ENCODE assay signal across 11 cellular contexts in genomic region chr1:51313268-51313852, GRCh38. TPM values are rescaled to one million over a fixed set of nuclear protein-coding genes. Genes with fewer than 3 reads are reported as not detected.
DNase-seq lines count a peak whose midpoint lies in the region; ATAC-seq and TF ChIP-seq lines count a peak whose summit lies in the region.
"Had no signal": no experiment of that assay in that cellular context is flagged by ENCODE, and none has a peak within 500 bp of the region (broad histone marks: within the 10 kb centered on the region; RNA-seq: fewer than 3 reads in every experiment).

No MANE protein-coding gene starts in this region.

- peak overlapping the region; percentile 77; the same call in 1 of the 2 replicates for H2AFZ ChIP-seq in GM23248

- H3K79me2 ChIP-seq in GM23248 (ENCODE audit: insufficient read depth) = no peaks in the 10 kb centered on the region

- H3K4me2 ChIP-seq in GM23248 (ENCODE audit: unreplicated experiment) = no peak overlapping the region

- no peaks in the 10 kb centered on the region for H3F3A ChIP-seq in GM23248 (ENCODE audit: insufficient read depth)

- no peak overlapping the region for H3K4me3 Mint-ChIP-seq in progenitor cell of endocrine pancreas (ENCODE audit: low read depth)
- H3K4me3 Mint-ChIP-seq: activated naive CD8-positive, alpha-beta T cell treated with anti-CD3 and anti-CD28 coated beads, Interleukin-2, amount 10 ng/mL, durations not matched to agents 7 days and 5 days had no signal

- H3K9ac ChIP-seq in GM23248 = peak overlapping the region; percentile 59; the same call in 1 of the 2 replicates

- peaks cover 6% of the 10 kb centered on the region for H3K4me1 Mint-ChIP-seq in progenitor cell of endocrine pancreas (ENCODE audit: low read depth)

- no peaks in the 10 kb centered on the region for H3K36me3 ChIP-seq in GM23248 (ENCODE audit: low read depth)
- no peaks in the 10 kb centered on the region for H3K36me3 ChIP-seq in Panc1 (ENCODE audit: control insufficient read depth, insufficient read depth, low read length)
- H3K36me3 ChIP-seq in esophagus (ENCODE audit: control insufficient read depth in 2 of 2, insufficient read depth in 2 of 2, low read length in 1 of 2) = peaks cover 0 to 9% of the 10 kb centered on the region in 2 donors
- H3K36me3 ChIP-seq: suprapubic skin had no signal

- no peaks in the 10 kb centered on the region for H3K9me2 ChIP-seq in GM23248 (ENCODE audit: insufficient read depth)

- H3K4me1 ChIP-seq in GM23248 (ENCODE audit: insufficient read depth) (peaks cover 15% of the 10 kb centered on the region), Panc1 (ENCODE audit: control insufficient read depth, insufficient read depth, low read length) (peaks cover 10% of the 10 kb centered on the region), esophagus (ENCODE audit: control insufficient read depth in 2 of 2, insufficient read depth in 2 of 2, low read length in 1 of 2) (peaks cover 0 to 24% of the 10 kb centered on the region in 2 donors)

- no peak; the same call in 1 of the 2 replicates for TF ChIP-seq CTCF in Panc1 (IDR thresholded peaks at IDR 0.05)
- peak; percentile 26 for TF ChIP-seq CTCF in progenitor cell of endocrine pancreas (IDR thresholded peaks at IDR 0.05; ENCODE audit: unreplicated experiment)

- POLR2A ChIA-PET in Panc1 (lab: Charles Lee) = no interaction called here

- intact Hi-C loops in Panc1 (cut with micrococcal nuclease; ENCODE audit: unreplicated experiment) = no loop called here

- DNase-seq in GM23248 (peak; percentile 25), Panc1 (ENCODE audit: low read depth, low spot score) (no peak), progenitor cell of endocrine pancreas (ENCODE audit: low spot score, unreplicated experiment) (no peak), NCI-H1694 treated with DMSO at 0.1 percent for 48 hours (lab: John Stamatoyannopoulos, UW) (no peak), LoVo (ENCODE audit: low spot score) (no peak)
- DNase-seq: activated naive CD8-positive, alpha-beta T cell treated with anti-CD3 and anti-CD28 coated beads, Interleukin-2, amount 10 ng/mL, durations not matched to agents 7 days and 5 days; NCI-H2107 had no signal

- H3K27ac ChIP-seq in GM23248 (peak overlapping the region; percentile 80), Panc1 (ENCODE audit: low read length) (no peak overlapping the region), esophagus (ENCODE audit: low read depth in 2 of 2, low read length in 1 of 2) (peak overlapping the region; percentile 92 to 99)

- BruUV-seq in Panc1 (replicated peaks; lab: Mats Ljungman, UMichigan) = no TSS peak

- WGBS in GM23248 (ENCODE audit: low coverage in 1 of 2, low lambda C conversion rate in 2 of 2, missing lambda C conversion rate in 2 of 2), 2 experiments = 85 to 90% methylated on average over 5 of the region's 5 CpGs
- 90 to 93% methylated on average over 5 of the region's 5 CpGs for WGBS in esophagus, 2 donors

- H3K27ac Mint-ChIP-seq in progenitor cell of endocrine pancreas = peak overlapping the region; percentile 3
- H3K27ac Mint-ChIP-seq: activated naive CD8-positive, alpha-beta T cell treated with anti-CD3 and anti-CD28 coated beads, Interleukin-2, amount 10 ng/mL, durations not matched to agents 7 days and 5 days had no signal

- H3K36me3 Mint-ChIP-seq in progenitor cell of endocrine pancreas (ENCODE audit: insufficient read depth) = no peaks in the 10 kb centered on the region
- H3K36me3 Mint-ChIP-seq: activated naive CD8-positive, alpha-beta T cell treated with anti-CD3 and anti-CD28 coated beads, Interleukin-2, amount 10 ng/mL, durations not matched to agents 7 days and 5 days had no signal

- in situ Hi-C loops in GM23248 (cut with MboI) = no loop called here
- in situ Hi-C loops in Panc1 (cut with HindIII; ENCODE audit: low pct_unique_long_range_greater_than_20kb, low sequenced_read_pairs) = no loop called here

- peak; percentile 58; the same call in 1 of the 2 replicates for ATAC-seq in Panc1
- no peak for ATAC-seq in GM18517 (IDR thresholded peaks at IDR 0.05; ENCODE audit: unreplicated experiment)
- no peak for ATAC-seq in HG03175 (IDR thresholded peaks at IDR 0.05; ENCODE audit: unreplicated experiment)

- H3K4me3 ChIP-seq in GM23248 (no peak overlapping the region), Panc1 (ENCODE audit: low read depth in 2 of 2, low read length in 2 of 2) (no peak overlapping the region), esophagus (ENCODE audit: low read depth in 1 of 2, low read length in 2 of 2) (no peak overlapping the region)
- H3K4me3 ChIP-seq: suprapubic skin had no signal

- H3K9me3 ChIP-seq in GM23248 (ENCODE audit: low read depth) (no peaks in the 10 kb centered on the region), Panc1 (ENCODE audit: control insufficient read depth, insufficient read depth, low read depth, low read length) (no peaks in the 10 kb centered on the region), esophagus (ENCODE audit: control insufficient read depth in 2 of 2, insufficient read depth in 1 of 2, low read depth in 1 of 2, low read length in 1 of 2) (no peaks in the 10 kb centered on the region)
- H3K9me3 ChIP-seq: suprapubic skin had no signal

- CTCF ChIA-PET in Panc1 (lab: Charles Lee) = no interaction called here

- no peaks in the 10 kb centered on the region for H3K9me3 Mint-ChIP-seq in progenitor cell of endocrine pancreas (ENCODE audit: low read depth)
- H3K9me3 Mint-ChIP-seq: activated naive CD8-positive, alpha-beta T cell treated with anti-CD3 and anti-CD28 coated beads, Interleukin-2, amount 10 ng/mL, durations not matched to agents 7 days and 5 days had no signal

- H3K27me3 Mint-ChIP-seq in progenitor cell of endocrine pancreas = no peaks in the 10 kb centered on the region
- H3K27me3 Mint-ChIP-seq: activated naive CD8-positive, alpha-beta T cell treated with anti-CD3 and anti-CD28 coated beads, Interleukin-2, amount 10 ng/mL, durations not matched to agents 7 days and 5 days had no signal

- no peaks in the 10 kb centered on the region for H3K27me3 ChIP-seq in GM23248 (replicated peaks; ENCODE audit: insufficient read depth)
- no peaks in the 10 kb centered on the region for H3K27me3 ChIP-seq in Panc1 (ENCODE audit: control insufficient read depth, insufficient read depth, low read length)
- H3K27me3 ChIP-seq in esophagus (ENCODE audit: control insufficient read depth in 1 of 2, insufficient read depth in 2 of 2, low read length in 2 of 2) = no peaks in the 10 kb centered on the region
- H3K27me3 ChIP-seq: suprapubic skin had no signal

- no peaks in the 10 kb centered on the region for H4K20me1 ChIP-seq in GM23248 (ENCODE audit: insufficient read depth)

RNA-seq across cellular contexts. Expression of gene TTC39A, which starts 17.0 kb away (rescaled TPM):
- not detected in 2 replicates for total RNA-seq in GM23248 (2014; rRNA removed; shearing (Covaris generic))
- polyA plus RNA-seq in GM23248 (2016; fragmentation: Nextera tagmentation; extraction: Ambion mirVana) (0.15 TPM in 1 of 2 replicates, not detected in the other), esophagus (10 to 100 TPM; 11.1 to 20.6 TPM)
- total RNA-seq in Panc1 (2021; ENCODE audit: unreplicated experiment) (8.3 TPM), progenitor cell of endocrine pancreas (22.4 and 26.0 TPM in 2 replicates)
- polyA plus RNA-seq in Panc1 (2012; ENCODE audit: insufficient read length) = 10.3 TPM
- total RNA-seq: activated naive CD8-positive, alpha-beta T cell treated with anti-CD3 and anti-CD28 coated beads, Interleukin-2, amount 10 ng/mL, durations not matched to agents 7 days and 5 days had no signal
